Comparison of ENCODE assay signal across 18 cellular contexts in the genomic region with DNA sequence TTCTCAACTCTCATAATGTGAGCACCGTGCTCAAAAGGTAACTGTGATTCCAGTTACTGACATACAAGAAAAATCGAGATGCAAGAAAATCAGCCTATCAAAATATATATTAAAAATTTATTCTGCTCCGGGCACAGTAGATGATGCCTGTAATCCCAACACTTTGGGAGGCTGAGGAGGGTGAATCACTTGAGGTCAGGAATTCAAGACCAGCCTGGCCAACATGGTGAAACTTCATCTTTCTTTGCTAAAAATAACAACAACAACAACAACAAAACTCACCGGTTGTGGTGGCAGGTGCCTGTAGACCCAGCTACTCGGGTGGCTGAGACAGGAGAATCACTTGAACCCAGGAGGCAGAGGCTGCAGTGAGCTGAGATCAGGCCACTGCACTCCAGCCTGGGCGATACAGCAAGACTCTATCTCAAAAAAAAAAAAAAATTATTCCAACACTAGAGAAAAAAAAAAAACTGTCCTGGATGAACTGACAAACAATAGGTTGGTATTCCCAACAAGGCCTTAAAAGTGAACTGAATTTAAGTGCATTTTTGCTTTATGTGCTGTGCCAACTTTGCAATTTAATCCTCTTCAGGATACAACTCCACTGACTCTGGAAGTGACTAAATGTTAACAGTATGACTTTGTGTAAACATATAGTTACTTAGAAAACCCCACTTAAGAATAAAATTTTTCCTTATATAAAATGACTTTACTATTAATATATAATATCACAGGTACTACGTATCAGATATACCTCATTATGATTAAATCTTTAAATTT. TPM values are rescaled to one million over a fixed set of nuclear protein-coding genes. Genes with fewer than 3 reads are reported as not detected.
DNase-seq lines count a peak whose midpoint lies in the region; FAIRE-seq and TF ChIP-seq lines count a peak whose summit lies in the region.
"Had no signal": no experiment of that assay in that cellular context is flagged by ENCODE, and none has a peak within 500 bp of the region (broad histone marks: within the 10 kb centered on the region; RNA-seq: fewer than 3 reads in every experiment).

No MANE protein-coding gene starts in this region.

- CTCF ChIA-PET in SK-N-SH (lab: Yijun Ruan, JAX) = no interaction called here

- POLR2A ChIA-PET in SK-N-SH (lab: Yijun Ruan, JAX) = interaction anchor here (0.7 kb wide), 1 partner anchor 303 kb away, joined by 3 read pairs; no protein-coding TSS in a partner anchor

- peaks cover 97% of the 10 kb centered on the region for H3K79me2 ChIP-seq in SK-N-SH (ENCODE audit: insufficient read depth)
- peaks cover 55% of the 10 kb centered on the region for H3K79me2 ChIP-seq in fibroblast of lung (ENCODE audit: control insufficient read depth, insufficient read depth, low read length)
- H3K79me2 ChIP-seq in smooth muscle cell (ENCODE audit: low read depth) = peaks cover 90% of the 10 kb centered on the region

- H3K4me3 ChIP-seq in SK-N-SH (ENCODE audit: low read depth in 2 of 2, low read length in 1 of 2) (no peak overlapping the region), fibroblast of lung (replicated peaks in 1 of 4; ENCODE audit: control extremely low read depth in 1 of 4, insufficient read depth in 1 of 4, low read depth in 3 of 4, low read length in 4 of 4) (no peak overlapping the region), smooth muscle cell (no peak overlapping the region)
- H3K4me3 ChIP-seq: BLaER1 treated with 17β-estradiol and CSF1 and Interleukin-3, amounts not matched to agents 10 nM and 100 nM; GM23338; SJCRH30; vagina had no signal

- peaks cover 57% of the 10 kb centered on the region for H4K20me1 ChIP-seq in SK-N-SH (ENCODE audit: insufficient read depth)
- H4K20me1 ChIP-seq in fibroblast of lung (ENCODE audit: control insufficient read depth, extremely low read depth, insufficient read depth, low read length) = no peaks in the 10 kb centered on the region
- peaks cover 54% of the 10 kb centered on the region for H4K20me1 ChIP-seq in smooth muscle cell (ENCODE audit: low read depth)

- H3K9me3 ChIP-seq in SK-N-SH (no peaks in the 10 kb centered on the region), fibroblast of lung (ENCODE audit: control insufficient read depth, insufficient read depth, low read depth, low read length) (no peaks in the 10 kb centered on the region), smooth muscle cell (replicated peaks; ENCODE audit: low read depth) (no peaks in the 10 kb centered on the region)
- H3K9me3 ChIP-seq: BLaER1 treated with 17β-estradiol and CSF1 and Interleukin-3, amounts not matched to agents 10 nM and 100 nM; SJCRH30; vagina had no signal

- H3K27me3 ChIP-seq in SK-N-SH (ENCODE audit: insufficient read depth) = no peaks in the 10 kb centered on the region
- H3K27me3 ChIP-seq in fibroblast of lung (ENCODE audit: control insufficient read depth, insufficient read depth, low read length) = no peaks in the 10 kb centered on the region
- no peaks in the 10 kb centered on the region for H3K27me3 ChIP-seq in smooth muscle cell (ENCODE audit: low read depth)
- H3K27me3 ChIP-seq: BLaER1 treated with 17β-estradiol and CSF1 and Interleukin-3, amounts not matched to agents 10 nM and 100 nM; dorsolateral prefrontal cortex; SJCRH30; vagina had no signal

- TF ChIP-seq CTCF in SK-N-SH (IDR thresholded peaks at IDR 0.05) (no peak), fibroblast of lung (conservative IDR thresholded peaks at IDR 0.05 in 1 of 2, IDR thresholded peaks at IDR 0.05 in 1 of 2; ENCODE audit: low read depth in 1 of 2, low read length in 2 of 2) (no peak), smooth muscle cell (IDR thresholded peaks at IDR 0.05; ENCODE audit: borderline replicate concordance, insufficient read depth, poor library complexity, severe bottlenecking) (no peak)

- H3K9ac ChIP-seq in SK-N-SH (no peak overlapping the region), fibroblast of lung (ENCODE audit: insufficient read depth, low read length) (no peak overlapping the region), smooth muscle cell (ENCODE audit: low read depth) (no peak overlapping the region)
- H3K9ac ChIP-seq: BLaER1 treated with 17β-estradiol and CSF1 and Interleukin-3, amounts not matched to agents 10 nM and 100 nM had no signal

- H3K9me2 ChIP-seq in SK-N-SH = no peaks in the 10 kb centered on the region

- H3K4me2 ChIP-seq in SK-N-SH (no peak overlapping the region), fibroblast of lung (ENCODE audit: extremely low read depth, insufficient read depth, low read length) (peak overlapping the region; percentile 67), smooth muscle cell (peak overlapping the region; percentile 3)
- H3K4me2 ChIP-seq: GM23338 had no signal

- peak; percentile 66 for FAIRE-seq in H54 (lab: Jason Lieb, UNC)

- TF ChIP-seq RAD21 in SK-N-SH (IDR thresholded peaks at IDR 0.05; ENCODE audit: low read length) = no peak

- peaks cover 15 to 34% of the 10 kb centered on the region in 2 experiments; a peak in 2 of 4 replicates for H3K4me1 ChIP-seq in SK-N-SH (ENCODE audit: control insufficient read depth in 1 of 2, insufficient read depth in 2 of 2, low read depth in 1 of 2, low read length in 1 of 2)
- peaks cover 2% of the 10 kb centered on the region for H3K4me1 ChIP-seq in fibroblast of lung (ENCODE audit: control insufficient read depth, extremely low read depth, insufficient read depth, low read length)
- peaks cover 25% of the 10 kb centered on the region for H3K4me1 ChIP-seq in smooth muscle cell (ENCODE audit: low read depth)

- H3K27ac ChIP-seq in SK-N-SH (ENCODE audit: low read depth in 2 of 2, low read length in 1 of 2) (peak overlapping the region in 1 of 2 experiments; percentile 52; a peak in 2 of 4 replicates), fibroblast of lung (ENCODE audit: insufficient read depth, low read length) (no peak overlapping the region), smooth muscle cell (ENCODE audit: low read depth) (peak overlapping the region; percentile 29)
- H3K27ac ChIP-seq: BLaER1 treated with 17β-estradiol and CSF1 and Interleukin-3, amounts not matched to agents 10 nM and 100 nM; SJCRH30; vagina had no signal

- TF ChIP-seq POLR2A in H54 (IDR thresholded peaks at IDR 0.05; ENCODE audit: low read depth, low read length) = no peak

- no peak for DNase-seq in H54 (ENCODE audit: insufficient read length, low spot score)
- no peak for DNase-seq in SK-N-SH
- DNase-seq in fibroblast of lung (ENCODE audit: low read depth in 2 of 2) = peak; percentile 59 to 66
- DNase-seq in smooth muscle cell (lab: John Stamatoyannopoulos, UW; ENCODE audit: unreplicated experiment) = no peak
- no peak for DNase-seq in stimulated activated CD4-positive, alpha-beta T cell treated with anti-CD3 and anti-CD28 coated beads, Interleukin-2, amount 100 ng/mL, for 48 hours
- no peak for DNase-seq in DMS79 treated with DMSO at 0.1 percent for 48 hours (lab: John Stamatoyannopoulos, UW)
- no peak for DNase-seq in stimulated activated CD4-positive, alpha-beta T cell treated with anti-CD3 and anti-CD28 coated beads, Interleukin-1b, Interleukin-23, amount 100 ng/mL, for 48 hours
- DNase-seq: dorsolateral prefrontal cortex; islet precursor cell; NCI-H2081; NCI-H526; posterior cingulate gyrus; SJCRH30; stimulated activated CD4-positive, alpha-beta T cell treated with anti-CD3 and anti-CD28 coated beads, Interleukin-4, amount 100 ng/mL, for 4 hours; substantia nigra had no signal

- H2AFZ ChIP-seq in SK-N-SH (ENCODE audit: low read depth) (no peak overlapping the region), fibroblast of lung (ENCODE audit: low read length) (no peak overlapping the region), smooth muscle cell (ENCODE audit: low read depth) (no peak overlapping the region)
- H2AFZ ChIP-seq: GM23338 had no signal

- H3K36me3 ChIP-seq in SK-N-SH (replicated peaks in 1 of 2; ENCODE audit: control insufficient read depth in 1 of 2, insufficient read depth in 2 of 2, low read length in 1 of 2) = peaks cover 3 to 4% of the 10 kb centered on the region in 2 experiments
- no peaks in the 10 kb centered on the region for H3K36me3 ChIP-seq in fibroblast of lung (ENCODE audit: control insufficient read depth, insufficient read depth, low read length)
- H3K36me3 ChIP-seq in smooth muscle cell (ENCODE audit: low read depth) = no peaks in the 10 kb centered on the region
- H3K36me3 ChIP-seq: SJCRH30, vagina had no signal

- no peak for TF ChIP-seq EP300 in SK-N-SH (IDR thresholded peaks at IDR 0.05; ENCODE audit: borderline replicate concordance in 1 of 2, low read depth in 1 of 2, low read length in 1 of 2)

- WGBS in SK-N-SH (ENCODE audit: low lambda C conversion rate) = 80% methylated on average over 7 of the region's 7 CpGs
- 94% methylated on average over 7 of the region's 7 CpGs for WGBS in smooth muscle cell (ENCODE audit: low lambda C conversion rate)

- H3F3A ChIP-seq in SK-N-SH (replicated peaks; ENCODE audit: insufficient read depth) = peaks cover 24% of the 10 kb centered on the region
- H3F3A ChIP-seq in smooth muscle cell (ENCODE audit: low read depth) = no peaks in the 10 kb centered on the region

TF ChIP-seq in SK-N-SH, 30 proteins besides CTCF, POLR2A, EP300 and RAD21 (continues in another document):
- TF ChIP-seq NRF1 (IDR thresholded peaks at IDR 0.05; ENCODE audit: low read depth, low read length) (no peak), RXRA (IDR thresholded peaks at IDR 0.05; ENCODE audit: borderline replicate concordance, low read depth) (no peak), NFIC (IDR thresholded peaks at IDR 0.05; ENCODE audit: borderline replicate concordance) (peak; percentile 46; the same call in 1 of the 2 replicates)
- TF ChIP-seq, protein P1, sequence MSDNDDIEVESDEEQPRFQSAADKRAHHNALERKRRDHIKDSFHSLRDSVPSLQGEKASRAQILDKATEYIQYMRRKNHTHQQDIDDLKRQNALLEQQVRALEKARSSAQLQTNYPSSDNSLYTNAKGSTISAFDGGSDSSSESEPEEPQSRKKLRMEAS (IDR thresholded peaks at IDR 0.05; ENCODE audit: low read depth) = no peak
- TF ChIP-seq, protein P2, sequence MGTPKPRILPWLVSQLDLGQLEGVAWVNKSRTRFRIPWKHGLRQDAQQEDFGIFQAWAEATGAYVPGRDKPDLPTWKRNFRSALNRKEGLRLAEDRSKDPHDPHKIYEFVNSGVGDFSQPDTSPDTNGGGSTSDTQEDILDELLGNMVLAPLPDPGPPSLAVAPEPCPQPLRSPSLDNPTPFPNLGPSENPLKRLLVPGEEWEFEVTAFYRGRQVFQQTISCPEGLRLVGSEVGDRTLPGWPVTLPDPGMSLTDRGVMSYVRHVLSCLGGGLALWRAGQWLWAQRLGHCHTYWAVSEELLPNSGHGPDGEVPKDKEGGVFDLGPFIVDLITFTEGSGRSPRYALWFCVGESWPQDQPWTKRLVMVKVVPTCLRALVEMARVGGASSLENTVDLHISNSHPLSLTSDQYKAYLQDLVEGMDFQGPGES (IDR thresholded peaks at IDR 0.05; ENCODE audit: low read depth, low read length) = no peak

RNA-seq across cellular contexts. Expression of a gene that starts 51.1 kb away (rescaled TPM):
- polyA plus RNA-seq in SK-N-SH (2012; rRNA removed) (11.7 and 15.3 TPM in 2 replicates), fibroblast of lung (33.8 and 39.9 TPM in 2 replicates), smooth muscle cell (28.5 and 52.5 TPM in 2 replicates)
- polyA plus RNA-seq in SK-N-SH (2012; cell fraction: cytosol; rRNA removed) = 11.6 and 12.5 TPM in 2 replicates
- 21.6 and 49.9 TPM in 2 replicates for polyA plus RNA-seq in SK-N-SH (2012; cell fraction: nucleus; rRNA removed)
- total RNA-seq in fibroblast of lung (50.3 and 67.0 TPM in 2 replicates), smooth muscle cell (132 and 173 TPM in 2 replicates)
- 17.4 and 25.1 TPM in 2 replicates for polyA plus RNA-seq in fibroblast of lung (2012)
- 16.4 and 27.7 TPM in 2 replicates for polyA minus RNA-seq in fibroblast of lung (ENCODE audit: low replicate concordance)

Comparison
In these comparisons a context has a peak if more than half of its experiments do, and no peak if none do; other contexts are left out.
1. DNase-seq: peak in fibroblast of lung (2 of 2); none in H54 (single experiment), SK-N-SH (single experiment), smooth muscle cell (single experiment), stimulated activated CD4-positive, alpha-beta T cell treated with anti-CD3 and anti-CD28 coated beads, Interleukin-2, amount 100 ng/mL, for 48 hours (0 of 2), DMS79 treated with DMSO at 0.1 percent for 48 hours (single experiment) and stimulated activated CD4-positive, alpha-beta T cell treated with anti-CD3 and anti-CD28 coated beads, Interleukin-1b, Interleukin-23, amount 100 ng/mL, for 48 hours (single experiment).